ENCODE assay signal across 29 cellular contexts in genomic region chr4:38581708-38582107, GRCh38.
"Had no signal": no experiment of that assay in that cellular context is flagged by ENCODE, and none has a peak within 500 bp of the region (broad histone marks: within the 10 kb centered on the region; RNA-seq: fewer than 3 reads in every experiment).

No MANE protein-coding gene starts in this region.

- H3K4me2 ChIP-seq: smooth muscle cell had no signal

- H3K9me3 Mint-ChIP-seq: activated CD4-positive, alpha-beta memory T cell treated with anti-CD3 and anti-CD28 coated beads, Interleukin-2, amount 10 ng/mL, durations not matched to agents 7 days and 5 days; activated T-cell treated with anti-CD3 and anti-CD28 coated beads, Interleukin-2, amount 50 U/mL, for 24 hours; natural killer cell treated with Interleukin-12 subunit alpha and Interleukin-12 subunit beta and Interleukin-15 and Interleukin-18, amount 100 ng/mL, for 72 hours had no signal

- H3K27me3 Mint-ChIP-seq: natural killer cell treated with Interleukin-12 subunit alpha and Interleukin-12 subunit beta and Interleukin-15 and Interleukin-18, amount 100 ng/mL, for 72 hours had no signal

- H3K36me3 ChIP-seq: breast epithelium, esophagus squamous epithelium, heart right ventricle, left ventricle myocardium inferior, stomach, thyroid gland, upper lobe of right lung had no signal

- H3K27me3 ChIP-seq: breast epithelium, esophagus squamous epithelium, heart right ventricle, stomach, thyroid gland, upper lobe of right lung had no signal

- H3K4me3 Mint-ChIP-seq: activated CD4-positive, alpha-beta memory T cell treated with anti-CD3 and anti-CD28 coated beads, Interleukin-2, amount 10 ng/mL, durations not matched to agents 7 days and 5 days; activated CD4-positive, alpha-beta T cell treated with anti-CD3 and anti-CD28 coated beads, Interleukin-2, amount 10 ng/mL, durations not matched to agents 24 days and 14 days; activated naive CD4-positive, alpha-beta T cell treated with anti-CD3 and anti-CD28 coated beads, Interleukin-2, amount 10 ng/mL, durations not matched to agents 7 days and 5 days; activated T-cell treated with anti-CD3 and anti-CD28 coated beads, Interleukin-2, amount 50 U/mL, for 24 hours; endodermal cell; natural killer cell treated with Interleukin-12 subunit alpha and Interleukin-12 subunit beta and Interleukin-15 and Interleukin-18, amount 100 ng/mL, for 72 hours; stimulated activated naive B cell treated with anti-CD40 and anti-IgM and Interleukin-4, amounts not matched to agents 10 μg/mL and 1 μg/mL and 100 μg/mL, for 72 hours had no signal

- H3K36me3 Mint-ChIP-seq: activated naive CD4-positive, alpha-beta T cell treated with anti-CD3 and anti-CD28 coated beads, Interleukin-2, amount 10 ng/mL, durations not matched to agents 7 days and 5 days; natural killer cell treated with Interleukin-12 subunit alpha and Interleukin-12 subunit beta and Interleukin-15 and Interleukin-18, amount 100 ng/mL, for 72 hours; stimulated activated naive B cell treated with anti-CD40 and anti-IgM and Interleukin-4, amounts not matched to agents 10 μg/mL and 1 μg/mL and 100 μg/mL, for 72 hours had no signal

- H3K9me3 ChIP-seq: breast epithelium, esophagus squamous epithelium, left ventricle myocardium inferior, mucosa of descending colon, stomach, thyroid gland, upper lobe of right lung had no signal

- H3K4me1 ChIP-seq: breast epithelium, left ventricle myocardium inferior, thyroid gland, upper lobe of right lung had no signal

- H3K27ac Mint-ChIP-seq: activated CD4-positive, alpha-beta memory T cell treated with anti-CD3 and anti-CD28 coated beads, Interleukin-2, amount 10 ng/mL, durations not matched to agents 7 days and 5 days; activated CD4-positive, alpha-beta T cell treated with anti-CD3 and anti-CD28 coated beads, Interleukin-2, amount 10 ng/mL, durations not matched to agents 24 days and 14 days; activated naive CD4-positive, alpha-beta T cell treated with anti-CD3 and anti-CD28 coated beads, Interleukin-2, amount 10 ng/mL, durations not matched to agents 7 days and 5 days; activated T-cell treated with anti-CD3 and anti-CD28 coated beads, Interleukin-2, amount 50 U/mL, for 24 hours; endodermal cell; natural killer cell treated with Interleukin-12 subunit alpha and Interleukin-12 subunit beta and Interleukin-15 and Interleukin-18, amount 100 ng/mL, for 72 hours; progenitor cell of endocrine pancreas; stimulated activated naive B cell treated with anti-CD40 and anti-IgM and Interleukin-4, amounts not matched to agents 10 μg/mL and 1 μg/mL and 100 μg/mL, for 72 hours had no signal

- H3K4me3 ChIP-seq: breast epithelium, esophagus squamous epithelium, heart right ventricle, left ventricle myocardium inferior, lung, mucosa of descending colon, smooth muscle cell, stomach, thyroid gland, upper lobe of right lung had no signal

- H3K27ac ChIP-seq: breast epithelium, esophagus squamous epithelium, heart right ventricle, left ventricle myocardium inferior, stomach, thyroid gland, upper lobe of right lung had no signal

- H3K4me1 Mint-ChIP-seq: endodermal cell had no signal

- ATAC-seq: heart right ventricle; mucosa of descending colon; natural killer cell treated with Interleukin-12 subunit alpha and Interleukin-12 subunit beta and Interleukin-15 and Interleukin-18, amount 100 ng/mL, for 72 hours; stimulated activated naive B cell treated with anti-CD40 and anti-IgM and Interleukin-4, amounts not matched to agents 10 μg/mL and 1 μg/mL and 100 μg/mL, for 72 hours had no signal

- DNase-seq: activated CD4-positive, alpha-beta memory T cell treated with anti-CD3 and anti-CD28 coated beads, Interleukin-2, amount 10 ng/mL, durations not matched to agents 7 days and 5 days; activated CD4-positive, alpha-beta T cell treated with anti-CD3 and anti-CD28 coated beads, Interleukin-2, amount 10 ng/mL, durations not matched to agents 24 days and 14 days; activated CD4-positive, CD25-positive, alpha-beta regulatory T cell treated with anti-CD3 and anti-CD28 coated beads, Interleukin-2, amount 50 U/mL, for 72 hours; activated CD8-positive, alpha-beta memory T cell treated with anti-CD3 and anti-CD28 coated beads, Interleukin-2, amount 50 U/mL, for 48 hours; activated gamma-delta T cell; activated naive CD4-positive, alpha-beta T cell treated with anti-CD3 and anti-CD28 coated beads, Interleukin-2, amount 10 ng/mL, durations not matched to agents 7 days and 5 days; activated T-cell treated with anti-CD3 and anti-CD28 coated beads, Interleukin-2, amount 50 U/mL, for 24 hours; amygdala; central memory CD4-positive, alpha-beta T cell; endodermal cell; esophagus squamous epithelium; foreskin melanocyte; heart right ventricle; left ventricle myocardium inferior; mucosa of descending colon; retina; stimulated activated CD4-positive, alpha-beta T cell treated with anti-CD3 and anti-CD28 coated beads, Interleukin-1b, Interleukin-23, amount 100 ng/mL, for 48 hours; stimulated activated CD4-positive, alpha-beta T cell treated with anti-CD3 and anti-CD28 coated beads, Interleukin-4, amount 100 ng/mL, for 4 hours; stimulated activated CD8-positive, alpha-beta memory T cell treated with anti-CD3 and anti-CD28 coated beads, Interleukin-4, amount 100 ng/mL, for 48 hours; stimulated activated naive B cell treated with anti-CD40 and anti-IgM and Interleukin-4, amounts not matched to agents 10 μg/mL and 1 μg/mL and 100 μg/mL, for 72 hours; stomach; T-helper 9 cell; thyroid gland; upper lobe of right lung had no signal
